9 cellular contexts compared by ENCODE assay signal in the genomic region with DNA sequence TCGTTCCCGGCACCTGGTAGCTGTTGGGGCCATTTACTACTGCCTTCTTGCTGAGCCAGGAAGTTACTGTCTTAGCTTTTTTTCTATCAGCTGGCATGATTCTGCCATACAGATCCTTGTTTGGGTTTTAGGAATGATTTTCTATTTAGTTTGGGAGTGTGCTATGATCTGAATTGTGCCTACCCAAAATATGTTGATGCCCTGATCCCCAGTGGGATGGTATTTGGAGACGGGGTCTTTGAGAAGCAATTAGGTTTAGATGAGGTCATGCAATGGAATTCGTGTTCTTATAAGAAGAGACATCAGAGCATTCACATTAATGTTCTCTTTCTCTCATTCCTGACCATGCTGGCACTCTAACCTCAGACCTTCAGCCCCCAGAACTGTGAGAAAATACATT. TPM values are rescaled to one million over a fixed set of nuclear protein-coding genes. Genes with fewer than 3 reads are reported as not detected.
"Had no signal": no experiment of that assay in that cellular context is flagged by ENCODE, and none has a peak within 500 bp of the region (broad histone marks: within the 10 kb centered on the region; RNA-seq: fewer than 3 reads in every experiment).

No MANE protein-coding gene starts in this region.

- FAIRE-seq: G401.6, GM12878, GM12891, GM12892, GM18507, GM19239 had no signal

- ATAC-seq: GM12878 had no signal

- H3K4me3 ChIP-seq: GM12878 had no signal

- DNase-seq: GDM1, GF-D8 had no signal

RNA-seq across cellular contexts. Expression of a gene that starts 59.4 kb away (rescaled TPM):
- total RNA-seq: G401, GM12878 had no signal
- polyA plus RNA-seq: GM12878 had no signal
